ENCODE assay signal across 1 cellular context in genomic region chr14:97298331-97298730, GRCh38.
TF ChIP-seq lines count a peak whose summit lies in the region.

No MANE protein-coding gene starts in this region.

TF ChIP-seq in K562, 482 proteins besides CTCF, POLR2A, EP300 and RAD21 (continued from another document):
- TF ChIP-seq, protein P1, sequence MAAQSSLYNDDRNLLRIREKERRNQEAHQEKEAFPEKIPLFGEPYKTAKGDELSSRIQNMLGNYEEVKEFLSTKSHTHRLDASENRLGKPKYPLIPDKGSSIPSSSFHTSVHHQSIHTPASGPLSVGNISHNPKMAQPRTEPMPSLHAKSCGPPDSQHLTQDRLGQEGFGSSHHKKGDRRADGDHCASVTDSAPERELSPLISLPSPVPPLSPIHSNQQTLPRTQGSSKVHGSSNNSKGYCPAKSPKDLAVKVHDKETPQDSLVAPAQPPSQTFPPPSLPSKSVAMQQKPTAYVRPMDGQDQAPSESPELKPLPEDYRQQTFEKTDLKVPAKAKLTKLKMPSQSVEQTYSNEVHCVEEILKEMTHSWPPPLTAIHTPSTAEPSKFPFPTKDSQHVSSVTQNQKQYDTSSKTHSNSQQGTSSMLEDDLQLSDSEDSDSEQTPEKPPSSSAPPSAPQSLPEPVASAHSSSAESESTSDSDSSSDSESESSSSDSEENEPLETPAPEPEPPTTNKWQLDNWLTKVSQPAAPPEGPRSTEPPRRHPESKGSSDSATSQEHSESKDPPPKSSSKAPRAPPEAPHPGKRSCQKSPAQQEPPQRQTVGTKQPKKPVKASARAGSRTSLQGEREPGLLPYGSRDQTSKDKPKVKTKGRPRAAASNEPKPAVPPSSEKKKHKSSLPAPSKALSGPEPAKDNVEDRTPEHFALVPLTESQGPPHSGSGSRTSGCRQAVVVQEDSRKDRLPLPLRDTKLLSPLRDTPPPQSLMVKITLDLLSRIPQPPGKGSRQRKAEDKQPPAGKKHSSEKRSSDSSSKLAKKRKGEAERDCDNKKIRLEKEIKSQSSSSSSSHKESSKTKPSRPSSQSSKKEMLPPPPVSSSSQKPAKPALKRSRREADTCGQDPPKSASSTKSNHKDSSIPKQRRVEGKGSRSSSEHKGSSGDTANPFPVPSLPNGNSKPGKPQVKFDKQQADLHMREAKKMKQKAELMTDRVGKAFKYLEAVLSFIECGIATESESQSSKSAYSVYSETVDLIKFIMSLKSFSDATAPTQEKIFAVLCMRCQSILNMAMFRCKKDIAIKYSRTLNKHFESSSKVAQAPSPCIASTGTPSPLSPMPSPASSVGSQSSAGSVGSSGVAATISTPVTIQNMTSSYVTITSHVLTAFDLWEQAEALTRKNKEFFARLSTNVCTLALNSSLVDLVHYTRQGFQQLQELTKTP (IDR thresholded peaks at IDR 0.05; ENCODE audit: low read depth in 1 of 2, partially characterized antibody in 2 of 2): no peak
- TF ChIP-seq ZBTB1 (CRISPR knock-in tag; IDR thresholded peaks at IDR 0.05; ENCODE audit: borderline replicate concordance, low read depth): no peak
